7 cellular contexts compared by ENCODE assay signal in genomic region chr21:8205094-8205891, GRCh38.
DNase-seq lines count a peak whose midpoint lies in the region; ATAC-seq and TF ChIP-seq lines count a peak whose summit lies in the region.
"Not testable (repeated sequence)": the region's sequence is repeated elsewhere in the genome, so short reads cannot be mapped to it uniquely, and the experiment has no call there.

No MANE protein-coding gene starts in this region.

- not testable (repeated sequence) for H3K27ac Mint-ChIP-seq in activated CD8-positive, alpha-beta T cell treated with anti-CD3 and anti-CD28 coated beads, Interleukin-2, amount 10 ng/mL, durations not matched to agents 7 days and 5 days; effector memory CD8-positive, alpha-beta T cell; naive B cell; stimulated activated naive B cell treated with anti-CD40 and anti-IgM and Interleukin-4, amounts not matched to agents 10 μg/mL and 1 μg/mL and 100 μg/mL, for 72 hours

- H4K20me1 ChIP-seq in PC-3 (ENCODE audit: low read length): not testable (repeated sequence)

- not testable (repeated sequence) for DNase-seq in PC-3; activated CD8-positive, alpha-beta T cell treated with anti-CD3 and anti-CD28 coated beads, Interleukin-2, amount 10 ng/mL, durations not matched to agents 7 days and 5 days; effector memory CD8-positive, alpha-beta T cell; right cardiac atrium; naive B cell; stimulated activated naive B cell treated with anti-CD40 and anti-IgM and Interleukin-4, amounts not matched to agents 10 μg/mL and 1 μg/mL and 100 μg/mL, for 72 hours

- ATAC-seq in GM21423 (IDR thresholded peaks at IDR 0.05; ENCODE audit: unreplicated experiment) (peak; percentile 100), PC-3 (peak; percentile 99), right cardiac atrium (peak; percentile 100), naive B cell (ENCODE audit: low read depth in 2 of 2) (peak; percentile 96)
- peak; percentile 100 for ATAC-seq in activated CD8-positive, alpha-beta T cell treated with anti-CD3 and anti-CD28 coated beads, Interleukin-2, amount 10 ng/mL, durations not matched to agents 7 days and 5 days
- ATAC-seq in effector memory CD8-positive, alpha-beta T cell (replicated peaks): peak; percentile 87
- peak; percentile 99 to 100 for ATAC-seq in stimulated activated naive B cell treated with anti-CD40 and anti-IgM and Interleukin-4, amounts not matched to agents 10 μg/mL and 1 μg/mL and 100 μg/mL, for 72 hours (replicated peaks)

- TF ChIP-seq CTCF in PC-3 (conservative IDR thresholded peaks at IDR 0.05; ENCODE audit: low read depth, low read length): not testable (repeated sequence)

- not testable (repeated sequence) for H3K4me3 Mint-ChIP-seq in activated CD8-positive, alpha-beta T cell treated with anti-CD3 and anti-CD28 coated beads, Interleukin-2, amount 10 ng/mL, durations not matched to agents 7 days and 5 days; effector memory CD8-positive, alpha-beta T cell; naive B cell; stimulated activated naive B cell treated with anti-CD40 and anti-IgM and Interleukin-4, amounts not matched to agents 10 μg/mL and 1 μg/mL and 100 μg/mL, for 72 hours

- H3K9me2 ChIP-seq in PC-3 (replicated peaks; ENCODE audit: low read length): not testable (repeated sequence)

- not testable (repeated sequence) for H3F3A ChIP-seq in PC-3 (ENCODE audit: low read length, unreplicated experiment)

- not testable (repeated sequence) for H3K36me3 Mint-ChIP-seq in activated CD8-positive, alpha-beta T cell treated with anti-CD3 and anti-CD28 coated beads, Interleukin-2, amount 10 ng/mL, durations not matched to agents 7 days and 5 days (ENCODE audit: low read depth); effector memory CD8-positive, alpha-beta T cell (ENCODE audit: insufficient read depth); naive B cell; stimulated activated naive B cell treated with anti-CD40 and anti-IgM and Interleukin-4, amounts not matched to agents 10 μg/mL and 1 μg/mL and 100 μg/mL, for 72 hours

- intact Hi-C loops in PC-3 (cut with micrococcal nuclease); right cardiac atrium (cut with DNase I): not testable (repeated sequence)

- not testable (repeated sequence) for H3K9ac ChIP-seq in PC-3 (ENCODE audit: low read length)

- not testable (repeated sequence) for H3K9me3 Mint-ChIP-seq in activated CD8-positive, alpha-beta T cell treated with anti-CD3 and anti-CD28 coated beads, Interleukin-2, amount 10 ng/mL, durations not matched to agents 7 days and 5 days (ENCODE audit: insufficient read depth); effector memory CD8-positive, alpha-beta T cell; naive B cell; stimulated activated naive B cell treated with anti-CD40 and anti-IgM and Interleukin-4, amounts not matched to agents 10 μg/mL and 1 μg/mL and 100 μg/mL, for 72 hours

- not testable (repeated sequence) for H3K36me3 ChIP-seq in PC-3 (ENCODE audit: low read depth, low read length)

- not testable (repeated sequence) for H3K27me3 Mint-ChIP-seq in activated CD8-positive, alpha-beta T cell treated with anti-CD3 and anti-CD28 coated beads, Interleukin-2, amount 10 ng/mL, durations not matched to agents 7 days and 5 days (ENCODE audit: low read depth); effector memory CD8-positive, alpha-beta T cell; naive B cell; stimulated activated naive B cell treated with anti-CD40 and anti-IgM and Interleukin-4, amounts not matched to agents 10 μg/mL and 1 μg/mL and 100 μg/mL, for 72 hours

- POLR2A ChIA-PET in PC-3 (lab: Charles Lee; ENCODE audit: unreplicated experiment); activated CD8-positive, alpha-beta T cell treated with anti-CD3 and anti-CD28 coated beads, Interleukin-2, amount 10 ng/mL, durations not matched to agents 7 days and 5 days (lab: Charles Lee): not testable (repeated sequence)

- not testable (repeated sequence) for H3K4me3 ChIP-seq in PC-3 (ENCODE audit: low read length); right cardiac atrium (ENCODE audit: low read length)

- not testable (repeated sequence) for H2AFZ ChIP-seq in PC-3 (ENCODE audit: low read length)

- CTCF ChIA-PET in PC-3 (lab: Charles Lee); activated CD8-positive, alpha-beta T cell treated with anti-CD3 and anti-CD28 coated beads, Interleukin-2, amount 10 ng/mL, durations not matched to agents 7 days and 5 days (lab: Charles Lee): not testable (repeated sequence)

- H3K4me1 ChIP-seq in PC-3 (ENCODE audit: insufficient read depth, low read length); right cardiac atrium (ENCODE audit: control insufficient read depth, insufficient read depth, low read length): not testable (repeated sequence)

- WGBS in right cardiac atrium: no CpG with 5 or more reads among the region's 111 CpGs

- not testable (repeated sequence) for H3K79me2 ChIP-seq in PC-3 (ENCODE audit: low read length)

- H3K4me2 ChIP-seq in PC-3 (ENCODE audit: low read length): not testable (repeated sequence)

- H3K27me3 ChIP-seq in PC-3 (ENCODE audit: low read length); right cardiac atrium (ENCODE audit: control insufficient read depth, insufficient read depth): not testable (repeated sequence)

- not testable (repeated sequence) for H3K4me1 Mint-ChIP-seq in activated CD8-positive, alpha-beta T cell treated with anti-CD3 and anti-CD28 coated beads, Interleukin-2, amount 10 ng/mL, durations not matched to agents 7 days and 5 days (ENCODE audit: low read depth); effector memory CD8-positive, alpha-beta T cell (ENCODE audit: low read depth in 2 of 2); naive B cell; stimulated activated naive B cell treated with anti-CD40 and anti-IgM and Interleukin-4, amounts not matched to agents 10 μg/mL and 1 μg/mL and 100 μg/mL, for 72 hours

- not testable (repeated sequence) for H3K9me3 ChIP-seq in PC-3 (ENCODE audit: low read length); right cardiac atrium (ENCODE audit: control insufficient read depth, low read length)

- H3K27ac ChIP-seq in PC-3 (ENCODE audit: low read length); right cardiac atrium (ENCODE audit: low read length): not testable (repeated sequence)

- BruUV-seq in PC-3 (replicated peaks; lab: Mats Ljungman, UMichigan): not testable (repeated sequence)
